ENCODE assay signal across 33 cellular contexts in the genomic region with DNA sequence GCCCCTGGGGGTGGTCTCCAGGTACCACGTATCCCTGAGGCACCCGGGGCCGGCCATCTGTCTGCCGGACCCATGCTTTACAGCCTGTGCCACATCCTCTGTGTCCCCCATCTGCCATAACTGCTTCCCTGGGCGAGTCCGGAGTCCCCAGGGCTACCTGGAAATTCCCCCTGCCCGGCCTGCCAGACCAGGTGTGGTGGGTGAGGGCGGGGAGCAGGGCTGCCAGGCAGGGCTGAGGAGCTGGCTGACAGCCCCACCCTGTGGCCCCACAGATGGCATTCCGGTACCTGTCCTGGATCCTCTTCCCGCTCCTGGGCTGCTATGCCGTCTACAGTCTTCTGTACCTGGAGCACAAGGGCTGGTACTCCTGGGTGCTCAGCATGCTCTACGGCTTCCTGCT. TPM values are rescaled to one million over a fixed set of nuclear protein-coding genes. Genes with fewer than 3 reads are reported as not detected.
"Had no signal": no experiment of that assay in that cellular context is flagged by ENCODE, and none has a peak within 500 bp of the region (broad histone marks: within the 10 kb centered on the region; RNA-seq: fewer than 3 reads in every experiment).

No MANE protein-coding gene starts in this region.

- FAIRE-seq: endothelial cell of umbilical vein, kidney had no signal

- H3K4me2 ChIP-seq: hepatocyte, neural progenitor cell had no signal

- H3K27me3 ChIP-seq: esophagus muscularis mucosa, foreskin keratinocyte, gastroesophageal sphincter, heart left ventricle, hepatocyte, left lung, neural progenitor cell, right atrium auricular region, spleen, stomach, thyroid gland had no signal

- H3K79me2 ChIP-seq: hepatocyte had no signal

- DNase-seq: dermis blood vessel endothelial cell; effector memory CD4-positive, alpha-beta T cell; foreskin keratinocyte; heart left ventricle; kidney; left lung; mesenchymal stem cell; naive thymus-derived CD4-positive, alpha-beta T cell; spleen; stimulated activated CD4-positive, alpha-beta T cell treated with anti-CD3 and anti-CD28 coated beads, Interleukin-4, amount 100 ng/mL, for 4 hours; stimulated activated naive CD4-positive, alpha-beta T cell; stomach; thyroid gland; trophoblast cell had no signal

- H3K9ac ChIP-seq: neural progenitor cell had no signal

- H3K36me3 ChIP-seq: neural progenitor cell had no signal

- H2AFZ ChIP-seq: hepatocyte, neural progenitor cell had no signal

- ATAC-seq: foreskin keratinocyte; gastroesophageal sphincter; heart left ventricle; left lung; naive thymus-derived CD4-positive, alpha-beta T cell had no signal

- H3K4me3 ChIP-seq: coronary artery, esophagus muscularis mucosa, gastroesophageal sphincter, heart left ventricle, hepatocyte, left lung, neural progenitor cell, prostate gland, right atrium auricular region, skin epidermis, spleen, stomach, thyroid gland had no signal

- H3K4me1 ChIP-seq: foreskin keratinocyte, heart left ventricle, left lung, neural progenitor cell, prostate gland, right atrium auricular region, stomach, thyroid gland had no signal

- H3K27ac ChIP-seq: coronary artery, esophagus muscularis mucosa, foreskin keratinocyte, gastroesophageal sphincter, heart left ventricle, hepatocyte, left lung, neural progenitor cell, prostate gland, right atrium auricular region, skin epidermis, stomach, thyroid gland had no signal

- H3K9me3 ChIP-seq: esophagus muscularis mucosa, gastroesophageal sphincter, heart left ventricle, left lung, prostate gland, right atrium auricular region, spleen, stomach, thyroid gland had no signal

RNA-seq across cellular contexts. Expression of a gene that starts 45.1 kb away (rescaled TPM):
- total RNA-seq: dermis blood vessel endothelial cell, endothelial cell of umbilical vein, epithelial cell of proximal tubule, esophagus muscularis mucosa, fibroblast of lung, foreskin keratinocyte, gastroesophageal sphincter, lung microvascular endothelial cell, mesothelial cell of epicardium, osteocyte, prostate gland, right atrium auricular region, urinary bladder had no signal
- polyA plus RNA-seq: endothelial cell of umbilical vein; fibroblast of lung; foreskin keratinocyte; naive thymus-derived CD4-positive, alpha-beta T cell had no signal

RNA-seq across cellular contexts. Expression of a gene that starts 48.9 kb away (rescaled TPM):
- total RNA-seq: dermis blood vessel endothelial cell; endothelial cell of umbilical vein; epithelial cell of proximal tubule; esophagus muscularis mucosa; fibroblast of lung; foreskin keratinocyte; gastroesophageal sphincter; heart left ventricle; hepatocyte; kidney; left lung; lower leg skin; lung microvascular endothelial cell; mesothelial cell of epicardium; mucosa of gallbladder; naive thymus-derived CD4-positive, alpha-beta T cell; osteocyte; prostate gland; right atrium auricular region; spleen; stomach; subcutaneous adipose tissue; temporal lobe; thyroid gland; urinary bladder had no signal
- polyA plus RNA-seq: endothelial cell of umbilical vein; fibroblast of lung; foreskin keratinocyte; heart left ventricle; hepatocyte; naive thymus-derived CD4-positive, alpha-beta T cell; urinary bladder had no signal
